ENCODE assay signal across 14 cellular contexts in genomic region chr5:16493261-16493660, GRCh38. TPM values are rescaled to one million over a fixed set of nuclear protein-coding genes. Genes with fewer than 3 reads are reported as not detected.
DNase-seq lines count a peak whose midpoint lies in the region; ATAC-seq and TF ChIP-seq lines count a peak whose summit lies in the region.
"Had no signal": no experiment of that assay in that cellular context is flagged by ENCODE, and none has a peak within 500 bp of the region (broad histone marks: within the 10 kb centered on the region; RNA-seq: fewer than 3 reads in every experiment).

No MANE protein-coding gene starts in this region.

- H3K36me3 ChIP-seq in RWPE2 (ENCODE audit: low read depth): no peaks in the 10 kb centered on the region
- H3K36me3 ChIP-seq in psoas muscle (ENCODE audit: insufficient read depth in 1 of 2, low read depth in 1 of 2): peaks cover 0 to under 1% of the 10 kb centered on the region in 2 donors
- H3K36me3 ChIP-seq: SJSA1 had no signal

- 27 to 33% (median 31%) methylated on average over 1 of the region's 1 CpG for WGBS in psoas muscle, 3 donors

- peak overlapping the region; percentile 96 for H3K27ac ChIP-seq in RWPE2 (ENCODE audit: poor library complexity, severe bottlenecking)
- peak overlapping the region; percentile 95 for H3K27ac ChIP-seq in psoas muscle
- H3K27ac ChIP-seq: SJSA1 had no signal

- intact Hi-C loops in psoas muscle (cut with DNase I): loop anchor here in 1 of 2 donors (5.0 kb wide), 1 partner anchor 694 kb away; no protein-coding TSS in a partner anchor

- TF ChIP-seq CTCF in RWPE2 (IDR thresholded peaks at IDR 0.05; ENCODE audit: poor library complexity, severe bottlenecking): no peak
- no peak for TF ChIP-seq CTCF in psoas muscle (IDR thresholded peaks at IDR 0.05)

- DNase-seq in HCEC 1CT (peak; percentile 13), RWPE2 (ENCODE audit: low spot score) (no peak), foreskin melanocyte (peak; percentile 50), psoas muscle (no peak), amniotic stem cell (lab: John Stamatoyannopoulos, UW) (no peak), ACHN (no peak), NCI-H2107 treated with DMSO at 0.1 percent for 48 hours (lab: John Stamatoyannopoulos, UW; ENCODE audit: unreplicated experiment) (no peak)
- DNase-seq: activated T-cell treated with anti-CD3 and anti-CD28 coated beads, Interleukin-2, amount 50 U/mL, for 48 hours; cortex of kidney; DMS 273 treated with DMSO at 0.1 percent for 48 hours; hippocampal formation; stimulated activated naive B cell treated with anti-CD40 and anti-IgM and Interleukin-4, amounts not matched to agents 10 μg/mL and 1 μg/mL and 100 μg/mL, for 72 hours had no signal

- in situ Hi-C loops in ACHN (cut with HindIII; ENCODE audit: low pct_ligation_motif_present, low pct_unique_long_range_greater_than_20kb, low sequenced_read_pairs): no loop called here

- ATAC-seq in RWPE2 (ENCODE audit: low read depth) (peak; percentile 89), psoas muscle (peak in 1 of 4 donors; percentile 16), GM19463 (IDR thresholded peaks at IDR 0.05; ENCODE audit: unreplicated experiment) (no peak)
- ATAC-seq: stimulated activated naive B cell treated with anti-CD40 and anti-IgM and Interleukin-4, amounts not matched to agents 10 μg/mL and 1 μg/mL and 100 μg/mL, for 72 hours had no signal

- H3K4me3 ChIP-seq in RWPE2 (ENCODE audit: severe bottlenecking) (no peak overlapping the region), psoas muscle (peak overlapping the region; percentile 40)
- H3K4me3 ChIP-seq: SJSA1 had no signal

- H3K27me3 ChIP-seq in RWPE2 (ENCODE audit: insufficient read depth, poor library complexity, severe bottlenecking): no peaks in the 10 kb centered on the region
- no peaks in the 10 kb centered on the region for H3K27me3 ChIP-seq in psoas muscle (ENCODE audit: insufficient read depth in 3 of 3, low read length in 2 of 3)
- H3K27me3 ChIP-seq: SJSA1 had no signal

- H3K9me3 ChIP-seq in RWPE2 (ENCODE audit: severe bottlenecking): peaks cover 11% of the 10 kb centered on the region
- no peaks in the 10 kb centered on the region for H3K9me3 ChIP-seq in psoas muscle

- peaks cover 23% of the 10 kb centered on the region for H3K4me1 ChIP-seq in RWPE2 (ENCODE audit: insufficient read depth, poor library complexity, severe bottlenecking)
- H3K4me1 ChIP-seq in psoas muscle: peaks cover 53% of the 10 kb centered on the region
- H3K4me1 ChIP-seq: SJSA1 had no signal

RNA-seq across cellular contexts. Expression of gene ZNF622, which starts 27.7 kb away (rescaled TPM):
- total RNA-seq in psoas muscle: 10 to 100 TPM; 11.8 to 77.2 (median 24.7) TPM
- 100 to 1,000 TPM in 1 of 3 donors, 10 to 100 TPM in 2; 43.5 to 142 (median 75.8) TPM for polyA plus RNA-seq in psoas muscle

Comparison
In these comparisons a context has a peak if more than half of its experiments do, and no peak if none do; other contexts are left out.
1. DNase-seq: peak in HCEC 1CT (single experiment) and foreskin melanocyte (single experiment); none in RWPE2 (single experiment), psoas muscle (0 of 2), amniotic stem cell (single experiment), ACHN (single experiment) and NCI-H2107 treated with DMSO at 0.1 percent for 48 hours (single experiment).